In the genomic region with DNA sequence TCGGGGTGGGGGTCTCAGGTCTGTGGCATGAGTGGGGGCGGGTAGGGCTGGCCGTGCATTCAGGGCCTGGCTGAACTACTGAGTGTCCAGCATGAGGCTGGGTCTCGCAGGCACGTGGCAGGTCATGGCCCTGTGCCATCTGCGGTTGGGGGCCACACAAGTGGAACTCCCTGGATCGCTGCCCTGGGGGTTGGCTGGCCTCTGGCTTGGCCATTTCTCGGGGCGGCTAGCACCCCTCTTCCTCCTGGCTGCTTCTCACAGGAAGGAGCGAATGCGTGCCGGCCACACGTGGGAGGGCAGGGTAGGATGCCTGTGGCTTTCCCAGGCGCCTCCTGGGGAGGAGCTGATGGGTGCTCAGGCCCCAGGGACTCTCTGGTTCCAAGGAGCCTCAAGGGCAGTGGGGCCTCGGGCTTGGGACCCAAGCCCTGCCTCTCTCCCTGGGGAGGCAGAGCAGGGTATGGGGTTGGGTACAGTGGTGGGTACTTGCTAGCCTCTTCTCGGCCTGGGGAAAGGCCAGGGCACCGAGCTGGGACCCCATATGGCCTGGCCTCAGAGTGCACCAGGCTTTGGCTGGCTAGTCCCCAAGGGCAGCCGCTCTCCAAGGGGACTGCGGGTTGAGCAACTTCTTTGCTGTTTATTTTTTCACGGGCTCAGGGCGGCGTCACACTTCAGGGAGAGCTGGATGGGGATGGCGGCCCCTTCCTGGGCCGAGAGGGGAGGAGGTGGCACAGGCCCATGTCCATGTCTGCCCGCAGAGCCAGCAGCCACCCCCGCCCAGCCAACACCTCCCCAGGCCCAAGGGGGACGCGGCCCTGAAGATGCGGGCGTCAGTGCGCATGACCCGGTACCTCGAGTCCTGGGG, we compare ENCODE assay signal across 15 cellular contexts. TPM values are rescaled to one million over a fixed set of nuclear protein-coding genes. Genes with fewer than 3 reads are reported as not detected.
DNase-seq lines count a peak whose midpoint lies in the region; TF ChIP-seq lines count a peak whose summit lies in the region.
"Had no signal": no experiment of that assay in that cellular context is flagged by ENCODE, and none has a peak within 500 bp of the region (broad histone marks: within the 10 kb centered on the region; RNA-seq: fewer than 3 reads in every experiment).

No MANE protein-coding gene starts in this region.

- DNase-seq in activated naive CD4-positive, alpha-beta T cell treated with anti-CD3 and anti-CD28 coated beads for 36 hours, result peak; percentile 2
- no peak for DNase-seq in activated naive CD4-positive, alpha-beta T cell treated with Interleukin-2 at 50 U/mL for 16 hours
- DNase-seq in SJSA1 (ENCODE audit: low read depth in 1 of 2, low spot score in 2 of 2) (peak; percentile 99 to 100), islet precursor cell (peak; percentile 47), thyroid gland (peak; percentile 79 to 81), DMS79 treated with DMSO at 0.1 percent for 48 hours (lab: John Stamatoyannopoulos, UW) (no peak), COLO668 (lab: John Stamatoyannopoulos, UW; ENCODE audit: unreplicated experiment) (no peak), Kasumi-1 (lab: John Stamatoyannopoulos, UW) (no peak)
- DNase-seq: activated CD8-positive, alpha-beta T cell treated with anti-CD3 and anti-CD28 coated beads, Interleukin-2, amount 10 ng/mL, durations not matched to agents 7 days and 5 days; AML-193; GDM1; NCI-H524 had no signal

- intact Hi-C loops in activated naive CD4-positive, alpha-beta T cell treated with anti-CD3 and anti-CD28 coated beads for 36 hours (cut with micrococcal nuclease), result no loop called here
- intact Hi-C loops in thyroid gland (cut with DNase I), result no loop called here

- no peak for TF ChIP-seq POLR2A in thyroid gland (IDR thresholded peaks at IDR 0.05)

- no peaks in the 10 kb centered on the region for H3K27me3 Mint-ChIP-seq in activated naive CD4-positive, alpha-beta T cell treated with anti-CD3 and anti-CD28 coated beads for 36 hours (ENCODE audit: low read depth)
- H3K27me3 Mint-ChIP-seq: T-cell had no signal

- no peak overlapping the region for H3K27ac Mint-ChIP-seq in activated naive CD4-positive, alpha-beta T cell treated with anti-CD3 and anti-CD28 coated beads for 36 hours
- H3K27ac Mint-ChIP-seq: activated CD8-positive, alpha-beta T cell treated with anti-CD3 and anti-CD28 coated beads, Interleukin-2, amount 10 ng/mL, durations not matched to agents 7 days and 5 days had no signal

- CTCF ChIA-PET in activated naive CD4-positive, alpha-beta T cell treated with anti-CD3 and anti-CD28 coated beads for 36 hours (lab: Charles Lee), result no interaction called here

- H3K9me3 ChIP-seq in SJSA1 (replicated peaks), result no peaks in the 10 kb centered on the region
- H3K9me3 ChIP-seq in thyroid gland, result no peaks in the 10 kb centered on the region
- H3K9me3 ChIP-seq: body of pancreas, psoas muscle had no signal

- H3K9me3 Mint-ChIP-seq in activated naive CD4-positive, alpha-beta T cell treated with anti-CD3 and anti-CD28 coated beads for 36 hours, result no peaks in the 10 kb centered on the region
- H3K9me3 Mint-ChIP-seq: T-cell had no signal

- H3K36me3 ChIP-seq in SJSA1, result peaks cover 75% of the 10 kb centered on the region
- no peaks in the 10 kb centered on the region for H3K36me3 ChIP-seq in thyroid gland

- H3K4me1 Mint-ChIP-seq in activated naive CD4-positive, alpha-beta T cell treated with anti-CD3 and anti-CD28 coated beads for 36 hours (ENCODE audit: low read depth), result no peaks in the 10 kb centered on the region
- H3K4me1 Mint-ChIP-seq: T-cell had no signal

- peaks cover 2% of the 10 kb centered on the region for H3K36me3 Mint-ChIP-seq in activated naive CD4-positive, alpha-beta T cell treated with anti-CD3 and anti-CD28 coated beads for 36 hours (ENCODE audit: low read depth)

- TF ChIP-seq CTCF in thyroid gland (IDR thresholded peaks at IDR 0.05), result no peak

- 48 to 67% methylated on average over 9 to 27 of the region's 33 CpGs for WGBS in thyroid gland, 2 donors

- H3K27ac ChIP-seq in SJSA1 (peak overlapping the region; percentile 95), thyroid gland (peak overlapping the region in 1 of 3 donors; percentile 21)
- H3K27ac ChIP-seq: body of pancreas, psoas muscle had no signal

- H3K4me3 ChIP-seq in SJSA1, result peak overlapping the region; percentile 9
- H3K4me3 ChIP-seq in thyroid gland (replicated peaks in 1 of 3), result no peak overlapping the region
- H3K4me3 ChIP-seq: body of pancreas, psoas muscle had no signal

- no peak overlapping the region for H3K4me3 Mint-ChIP-seq in activated naive CD4-positive, alpha-beta T cell treated with anti-CD3 and anti-CD28 coated beads for 36 hours
- H3K4me3 Mint-ChIP-seq: activated CD8-positive, alpha-beta T cell treated with anti-CD3 and anti-CD28 coated beads, Interleukin-2, amount 10 ng/mL, durations not matched to agents 7 days and 5 days; T-cell had no signal

- no peaks in the 10 kb centered on the region for H3K27me3 ChIP-seq in SJSA1 (replicated peaks)
- no peaks in the 10 kb centered on the region for H3K27me3 ChIP-seq in thyroid gland
- H3K27me3 ChIP-seq: body of pancreas had no signal

- H3K4me1 ChIP-seq in SJSA1 (replicated peaks) (peaks cover 83% of the 10 kb centered on the region), thyroid gland (peaks cover 0 to 10% of the 10 kb centered on the region in 2 donors)
- H3K4me1 ChIP-seq: body of pancreas, psoas muscle had no signal

RNA-seq across cellular contexts. Expression of a gene that starts 37.5 kb away (rescaled TPM):
- total RNA-seq in activated naive CD4-positive, alpha-beta T cell treated with anti-CD3 and anti-CD28 coated beads for 36 hours, result 10 to 100 TPM; 73.4 to 89.6 TPM
- 103 and 121 TPM in 2 replicates for total RNA-seq in SJSA1 (2014; rRNA removed; shearing (Covaris generic))
- 1 to 10 TPM; 4.2 to 8.2 (median 7.1) TPM for total RNA-seq in thyroid gland

Comparison
In these comparisons a context has a peak if more than half of its experiments do, and no peak if none do; other contexts are left out.
1. DNase-seq: peak in activated naive CD4-positive, alpha-beta T cell treated with anti-CD3 and anti-CD28 coated beads for 36 hours (single experiment), SJSA1 (2 of 2), islet precursor cell (single experiment) and thyroid gland (2 of 2); none in activated naive CD4-positive, alpha-beta T cell treated with Interleukin-2 at 50 U/mL for 16 hours (single experiment), DMS79 treated with DMSO at 0.1 percent for 48 hours (single experiment), COLO668 (single experiment) and Kasumi-1 (0 of 2).
2. RNA of a gene that starts 37.5 kb away (total RNA-seq): 103 to 121 TPM in SJSA1 and 73.4 to 89.6 TPM in activated naive CD4-positive, alpha-beta T cell treated with anti-CD3 and anti-CD28 coated beads for 36 hours; 4.2 to 8.2 TPM in thyroid gland; every median in the first group is over 4 times any median in the second.